Comparison of ENCODE assay signal across 15 cellular contexts in the genomic region with DNA sequence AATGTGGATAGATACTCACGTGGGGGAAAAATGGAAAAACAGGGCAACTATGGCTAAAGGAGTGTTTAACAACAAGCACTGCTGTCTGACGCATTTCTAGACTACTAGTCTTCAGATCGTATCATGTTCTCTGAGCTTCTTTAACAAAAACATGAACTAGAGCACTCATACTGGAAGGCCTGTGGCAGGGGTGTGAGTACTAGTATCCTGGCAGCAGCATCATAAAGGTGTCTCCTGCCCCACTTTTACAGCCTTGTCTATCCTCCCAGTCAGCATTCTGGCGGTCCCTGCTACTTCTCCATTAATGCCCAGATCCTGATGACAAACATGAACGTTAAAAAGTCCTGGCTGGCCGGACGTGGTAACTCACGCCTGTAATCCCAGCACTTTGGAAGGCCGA. TPM values are rescaled to one million over a fixed set of nuclear protein-coding genes. Genes with fewer than 3 reads are reported as not detected.
DNase-seq lines count a peak whose midpoint lies in the region; ATAC-seq and TF ChIP-seq lines count a peak whose summit lies in the region.
"Had no signal": no experiment of that assay in that cellular context is flagged by ENCODE, and none has a peak within 500 bp of the region (broad histone marks: within the 10 kb centered on the region; RNA-seq: fewer than 3 reads in every experiment).

No MANE protein-coding gene starts in this region.

- peak in 1 of 2 donors; percentile 68 for ATAC-seq in natural killer cell treated with Interleukin-12 subunit alpha and Interleukin-12 subunit beta and Interleukin-15 and Interleukin-18, amount 100 ng/mL, for 72 hours
- no peak for ATAC-seq in natural killer cell
- ATAC-seq in stimulated activated effector memory CD8-positive, alpha-beta T cell treated with anti-CD3 and anti-CD28 coated beads, Interleukin-12 subunit alpha, Interleukin-12 subunit beta, amount 100 ng/mL, for 72 hours: peak; percentile 90
- ATAC-seq: Panc1 had no signal

- H3K27me3 Mint-ChIP-seq in activated CD4-positive, alpha-beta T cell treated with anti-CD3 and anti-CD28 coated beads, Interleukin-2, amount 10 ng/mL, durations not matched to agents 24 days and 14 days: peaks cover 41% of the 10 kb centered on the region
- H3K27me3 Mint-ChIP-seq in natural killer cell treated with Interleukin-12 subunit alpha and Interleukin-12 subunit beta and Interleukin-15 and Interleukin-18, amount 100 ng/mL, for 72 hours: peaks cover 13 to 22% of the 10 kb centered on the region in 2 donors
- H3K27me3 Mint-ChIP-seq in natural killer cell (ENCODE audit: low read depth in 2 of 2): peaks cover 11 to 23% of the 10 kb centered on the region in 2 donors

- H3K27ac ChIP-seq in WERI-Rb-1: peak overlapping the region; percentile 13

- H3K36me3 Mint-ChIP-seq in activated CD4-positive, alpha-beta T cell treated with anti-CD3 and anti-CD28 coated beads, Interleukin-2, amount 10 ng/mL, durations not matched to agents 24 days and 14 days (ENCODE audit: low read depth): no peaks in the 10 kb centered on the region
- no peaks in the 10 kb centered on the region for H3K36me3 Mint-ChIP-seq in natural killer cell treated with Interleukin-12 subunit alpha and Interleukin-12 subunit beta and Interleukin-15 and Interleukin-18, amount 100 ng/mL, for 72 hours
- H3K36me3 Mint-ChIP-seq in natural killer cell: no peaks in the 10 kb centered on the region
- no peaks in the 10 kb centered on the region for H3K36me3 Mint-ChIP-seq in stimulated activated effector memory CD8-positive, alpha-beta T cell treated with anti-CD3 and anti-CD28 coated beads, Interleukin-12 subunit alpha, Interleukin-12 subunit beta, amount 100 ng/mL, for 72 hours

- H3K9me3 ChIP-seq in WERI-Rb-1 (ENCODE audit: severe bottlenecking): no peaks in the 10 kb centered on the region

- peaks cover 17% of the 10 kb centered on the region for H3K4me1 Mint-ChIP-seq in activated CD4-positive, alpha-beta T cell treated with anti-CD3 and anti-CD28 coated beads, Interleukin-2, amount 10 ng/mL, durations not matched to agents 24 days and 14 days
- peaks cover 9 to 10% of the 10 kb centered on the region in 2 donors for H3K4me1 Mint-ChIP-seq in natural killer cell treated with Interleukin-12 subunit alpha and Interleukin-12 subunit beta and Interleukin-15 and Interleukin-18, amount 100 ng/mL, for 72 hours (ENCODE audit: low read depth in 2 of 2)
- H3K4me1 Mint-ChIP-seq in natural killer cell: peaks cover 0 to 18% of the 10 kb centered on the region in 2 donors
- H3K4me1 Mint-ChIP-seq in stimulated activated effector memory CD8-positive, alpha-beta T cell treated with anti-CD3 and anti-CD28 coated beads, Interleukin-12 subunit alpha, Interleukin-12 subunit beta, amount 100 ng/mL, for 72 hours: peaks cover 24% of the 10 kb centered on the region

- no peaks in the 10 kb centered on the region; the same call in 1 of the 2 replicates for H3K36me3 ChIP-seq in WERI-Rb-1

- H3K4me3 Mint-ChIP-seq in activated CD4-positive, alpha-beta T cell treated with anti-CD3 and anti-CD28 coated beads, Interleukin-2, amount 10 ng/mL, durations not matched to agents 24 days and 14 days: no peak overlapping the region
- H3K4me3 Mint-ChIP-seq in natural killer cell treated with Interleukin-12 subunit alpha and Interleukin-12 subunit beta and Interleukin-15 and Interleukin-18, amount 100 ng/mL, for 72 hours: peak overlapping the region; percentile 42
- H3K4me3 Mint-ChIP-seq in natural killer cell: no peak overlapping the region
- H3K4me3 Mint-ChIP-seq in stimulated activated effector memory CD8-positive, alpha-beta T cell treated with anti-CD3 and anti-CD28 coated beads, Interleukin-12 subunit alpha, Interleukin-12 subunit beta, amount 100 ng/mL, for 72 hours: no peak overlapping the region
- H3K4me3 Mint-ChIP-seq: H9 had no signal

- H3K9me3 Mint-ChIP-seq in activated CD4-positive, alpha-beta T cell treated with anti-CD3 and anti-CD28 coated beads, Interleukin-2, amount 10 ng/mL, durations not matched to agents 24 days and 14 days: no peaks in the 10 kb centered on the region
- H3K9me3 Mint-ChIP-seq in natural killer cell treated with Interleukin-12 subunit alpha and Interleukin-12 subunit beta and Interleukin-15 and Interleukin-18, amount 100 ng/mL, for 72 hours: no peaks in the 10 kb centered on the region
- no peaks in the 10 kb centered on the region for H3K9me3 Mint-ChIP-seq in natural killer cell
- H3K9me3 Mint-ChIP-seq in stimulated activated effector memory CD8-positive, alpha-beta T cell treated with anti-CD3 and anti-CD28 coated beads, Interleukin-12 subunit alpha, Interleukin-12 subunit beta, amount 100 ng/mL, for 72 hours: no peaks in the 10 kb centered on the region
- H3K9me3 Mint-ChIP-seq: H9 had no signal

- intact Hi-C loops in activated CD4-positive, alpha-beta T cell treated with anti-CD3 and anti-CD28 coated beads, Interleukin-2, amount 10 ng/mL, durations not matched to agents 24 days and 14 days (cut with micrococcal nuclease): loop anchor here (10.0 kb wide), 1 partner anchor 466 kb away; no protein-coding TSS in a partner anchor
- intact Hi-C loops in natural killer cell (cut with micrococcal nuclease): no loop called here

- TF ChIP-seq CTCF in natural killer cell (IDR thresholded peaks at IDR 0.05) (no peak), WERI-Rb-1 (IDR thresholded peaks at IDR 0.05; ENCODE audit: low read depth, low read length) (no peak)

- no peak overlapping the region for H3K4me3 ChIP-seq in WERI-Rb-1 (ENCODE audit: low read depth, low read length)

- no peaks in the 10 kb centered on the region for H3K27me3 ChIP-seq in WERI-Rb-1 (ENCODE audit: insufficient read depth, low read depth, severe bottlenecking)

- peak; percentile 36 to 54 for DNase-seq in activated CD4-positive, alpha-beta T cell treated with anti-CD3 and anti-CD28 coated beads, Interleukin-2, amount 50 U/mL, for 48 hours
- DNase-seq in activated CD4-positive, alpha-beta T cell treated with anti-CD3 and anti-CD28 coated beads, Interleukin-2, amount 10 ng/mL, durations not matched to agents 24 days and 14 days: no peak
- DNase-seq in natural killer cell treated with Interleukin-12 subunit alpha and Interleukin-12 subunit beta and Interleukin-15 and Interleukin-18, amount 100 ng/mL, for 72 hours (ENCODE audit: low spot score): no peak
- no peak for DNase-seq in natural killer cell
- no peak for DNase-seq in WERI-Rb-1
- peak in 1 of 2 donors; percentile 52 for DNase-seq in stimulated activated effector memory CD8-positive, alpha-beta T cell treated with anti-CD3 and anti-CD28 coated beads, Interleukin-12 subunit alpha, Interleukin-12 subunit beta, amount 100 ng/mL, for 72 hours (ENCODE audit: low spot score in 2 of 2)
- DNase-seq in activated effector memory CD4-positive, alpha-beta T cell treated with Interleukin-2 at 50 U/mL for 16 hours: no peak
- no peak for DNase-seq in UCSD-AML1 (lab: John Stamatoyannopoulos, UW; ENCODE audit: unreplicated experiment)
- DNase-seq: C1 segment of cervical spinal cord, H9, NCI-H187 treated with DMSO at 0.1 percent for 48 hours, NCI-H2171, NCI-H446 treated with DMSO at 0.1 percent for 48 hours, NCI-H748 treated with DMSO at 0.1 percent for 48 hours had no signal

- no peak overlapping the region for H3K27ac Mint-ChIP-seq in activated CD4-positive, alpha-beta T cell treated with anti-CD3 and anti-CD28 coated beads, Interleukin-2, amount 10 ng/mL, durations not matched to agents 24 days and 14 days
- H3K27ac Mint-ChIP-seq in natural killer cell treated with Interleukin-12 subunit alpha and Interleukin-12 subunit beta and Interleukin-15 and Interleukin-18, amount 100 ng/mL, for 72 hours: no peak overlapping the region
- no peak overlapping the region for H3K27ac Mint-ChIP-seq in natural killer cell
- no peak overlapping the region for H3K27ac Mint-ChIP-seq in stimulated activated effector memory CD8-positive, alpha-beta T cell treated with anti-CD3 and anti-CD28 coated beads, Interleukin-12 subunit alpha, Interleukin-12 subunit beta, amount 100 ng/mL, for 72 hours
- H3K27ac Mint-ChIP-seq: H9 had no signal

RNA-seq across cellular contexts. Expression of gene FMN1, which starts 4.0 kb away (rescaled TPM):
- total RNA-seq in activated CD4-positive, alpha-beta T cell treated with anti-CD3 and anti-CD28 coated beads, Interleukin-2, amount 10 ng/mL, durations not matched to agents 24 days and 14 days: 0.02 TPM in 1 of 2 replicates, not detected in the other
- 1 to 10 TPM in 1 of 2 donors, under 1 TPM in 1; 0.55 to 2.6 TPM for total RNA-seq in natural killer cell treated with Interleukin-12 subunit alpha and Interleukin-12 subunit beta and Interleukin-15 and Interleukin-18, amount 100 ng/mL, for 72 hours
- 10 to 100 TPM in 1 of 3 donors, 1 to 10 TPM in 2; 2.0 to 19.2 (median 2.2) TPM for total RNA-seq in natural killer cell

Comparison
In these comparisons a context has a peak if more than half of its experiments do, and no peak if none do; other contexts are left out.
1. DNase-seq: peak in activated CD4-positive, alpha-beta T cell treated with anti-CD3 and anti-CD28 coated beads, Interleukin-2, amount 50 U/mL, for 48 hours (2 of 2); none in activated CD4-positive, alpha-beta T cell treated with anti-CD3 and anti-CD28 coated beads, Interleukin-2, amount 10 ng/mL, durations not matched to agents 24 days and 14 days (single experiment), natural killer cell treated with Interleukin-12 subunit alpha and Interleukin-12 subunit beta and Interleukin-15 and Interleukin-18, amount 100 ng/mL, for 72 hours (single experiment), natural killer cell (single experiment), WERI-Rb-1 (single experiment), activated effector memory CD4-positive, alpha-beta T cell treated with Interleukin-2 at 50 U/mL for 16 hours (single experiment) and UCSD-AML1 (single experiment).